32 cellular contexts compared by ENCODE assay signal in genomic region chr6:36464233-36464632, GRCh38. TPM values are rescaled to one million over a fixed set of nuclear protein-coding genes. Genes with fewer than 3 reads are reported as not detected.
"Had no signal": no experiment of that assay in that cellular context is flagged by ENCODE, and none has a peak within 500 bp of the region (broad histone marks: within the 10 kb centered on the region; RNA-seq: fewer than 3 reads in every experiment).

No MANE protein-coding gene starts in this region.

- H3K4me3 ChIP-seq: gastrocnemius medialis, left lung, lower lobe of right lung, skin epidermis, upper lobe of left lung had no signal

- FAIRE-seq: bronchial epithelial cell, colon, islet of Langerhans had no signal

- H3K27me3 ChIP-seq: gastrocnemius medialis, left lung, upper lobe of left lung had no signal

- H3K4me3 Mint-ChIP-seq: activated CD4-positive, alpha-beta memory T cell treated with anti-CD3 and anti-CD28 coated beads for 36 hours; activated CD4-positive, alpha-beta T cell treated with anti-CD3 and anti-CD28 coated beads, Interleukin-2, amount 10 ng/mL, durations not matched to agents 24 days and 14 days; activated naive CD4-positive, alpha-beta T cell treated with anti-CD3 and anti-CD28 coated beads, Interleukin-2, amount 50 U/mL, for 24 hours; activated T-cell treated with anti-CD3 and anti-CD28 coated beads, Interleukin-2, amount 50 U/mL, for 4 hours; activated T-helper 17 cell treated with anti-CD3 and anti-CD28 coated beads, Interleukin-2, amount 50 U/mL, for 72 hours; central memory CD8-positive, alpha-beta T cell; natural killer cell treated with Interleukin-12 subunit alpha and Interleukin-12 subunit beta and Interleukin-15 and Interleukin-18, amount 100 ng/mL, for 72 hours; stimulated activated effector memory CD8-positive, alpha-beta T cell treated with anti-CD3 and anti-CD28 coated beads, Interleukin-12 subunit alpha, Interleukin-12 subunit beta, amount 100 ng/mL, for 72 hours; stimulated activated naive CD8-positive, alpha-beta T cell treated with anti-CD3 and anti-CD28 coated beads, Interleukin-15, amount 100 ng/mL, for 72 hours; T-helper 1 cell treated with Interleukin-12 subunit alpha and Interleukin-12 subunit beta and Interleukin-4 antibody, amounts not matched to agents 30 μg/mL and 1 μg/mL, for 36 hours had no signal

- H3K36me3 ChIP-seq: gastrocnemius medialis, left lung, lower lobe of right lung, upper lobe of left lung had no signal

- H3K27me3 Mint-ChIP-seq: activated CD4-positive, alpha-beta memory T cell treated with anti-CD3 and anti-CD28 coated beads for 36 hours; activated CD4-positive, alpha-beta T cell treated with anti-CD3 and anti-CD28 coated beads, Interleukin-2, amount 10 ng/mL, durations not matched to agents 24 days and 14 days; activated naive CD4-positive, alpha-beta T cell treated with anti-CD3 and anti-CD28 coated beads, Interleukin-2, amount 50 U/mL, for 24 hours; activated T-helper 17 cell treated with anti-CD3 and anti-CD28 coated beads, Interleukin-2, amount 50 U/mL, for 72 hours; central memory CD8-positive, alpha-beta T cell; natural killer cell treated with Interleukin-12 subunit alpha and Interleukin-12 subunit beta and Interleukin-15 and Interleukin-18, amount 100 ng/mL, for 72 hours; stimulated activated naive CD8-positive, alpha-beta T cell treated with anti-CD3 and anti-CD28 coated beads, Interleukin-15, amount 100 ng/mL, for 72 hours had no signal

- DNase-seq: activated CD4-positive, alpha-beta memory T cell treated with anti-CD3 and anti-CD28 coated beads for 36 hours; activated CD4-positive, alpha-beta T cell treated with anti-CD3 and anti-CD28 coated beads, Interleukin-2, amount 10 ng/mL, durations not matched to agents 24 days and 14 days; activated CD4-positive, CD25-positive, alpha-beta regulatory T cell treated with anti-CD3 and anti-CD28 coated beads, Interleukin-2, amount 50 U/mL, for 72 hours; activated CD8-positive, alpha-beta memory T cell treated with anti-CD3 and anti-CD28 coated beads, Interleukin-2, amount 50 U/mL, for 4 hours; activated T-cell treated with anti-CD3 and anti-CD28 coated beads, Interleukin-2, amount 50 U/mL, for 4 hours; anterior cingulate cortex; dermis blood vessel endothelial cell; effector CD8-positive, alpha-beta T cell; gastrocnemius medialis; glutamatergic neuron; left lung; lower lobe of right lung; mesendoderm; posterior cingulate gyrus; stimulated activated CD4-positive, alpha-beta T cell treated with anti-CD3 and anti-CD28 coated beads, Interleukin-4, amount 100 ng/mL, for 24 hours; stimulated activated naive CD8-positive, alpha-beta T cell treated with anti-CD3 and anti-CD28 coated beads, Interleukin-15, amount 100 ng/mL, for 72 hours; substantia nigra; T1000; upper lobe of left lung had no signal

- H3K27ac Mint-ChIP-seq: activated CD4-positive, alpha-beta memory T cell treated with anti-CD3 and anti-CD28 coated beads for 36 hours; activated CD4-positive, alpha-beta T cell treated with anti-CD3 and anti-CD28 coated beads, Interleukin-2, amount 10 ng/mL, durations not matched to agents 24 days and 14 days; activated naive CD4-positive, alpha-beta T cell treated with anti-CD3 and anti-CD28 coated beads, Interleukin-2, amount 50 U/mL, for 24 hours; activated T-helper 17 cell treated with anti-CD3 and anti-CD28 coated beads, Interleukin-2, amount 50 U/mL, for 72 hours; natural killer cell treated with Interleukin-12 subunit alpha and Interleukin-12 subunit beta and Interleukin-15 and Interleukin-18, amount 100 ng/mL, for 72 hours; stimulated activated effector memory CD8-positive, alpha-beta T cell treated with anti-CD3 and anti-CD28 coated beads, Interleukin-12 subunit alpha, Interleukin-12 subunit beta, amount 100 ng/mL, for 72 hours; stimulated activated naive CD8-positive, alpha-beta T cell treated with anti-CD3 and anti-CD28 coated beads, Interleukin-15, amount 100 ng/mL, for 72 hours; T-helper 1 cell treated with Interleukin-12 subunit alpha and Interleukin-12 subunit beta and Interleukin-4 antibody, amounts not matched to agents 30 μg/mL and 1 μg/mL, for 36 hours had no signal

- H3K27ac ChIP-seq: gastrocnemius medialis, left lung, lower lobe of right lung, upper lobe of left lung had no signal

- ATAC-seq: activated T-cell treated with anti-CD3 and anti-CD28 coated beads, Interleukin-2, amount 50 U/mL, for 4 hours; activated T-helper 17 cell treated with anti-CD3 and anti-CD28 coated beads, Interleukin-2, amount 50 U/mL, for 72 hours; gastrocnemius medialis; left lung; lower lobe of right lung; natural killer cell treated with Interleukin-12 subunit alpha and Interleukin-12 subunit beta and Interleukin-15 and Interleukin-18, amount 100 ng/mL, for 72 hours; sciatic nerve; stimulated activated effector memory CD8-positive, alpha-beta T cell treated with anti-CD3 and anti-CD28 coated beads, Interleukin-12 subunit alpha, Interleukin-12 subunit beta, amount 100 ng/mL, for 72 hours; stimulated activated naive CD8-positive, alpha-beta T cell treated with anti-CD3 and anti-CD28 coated beads, Interleukin-15, amount 100 ng/mL, for 72 hours had no signal

- H3K9me3 ChIP-seq: gastrocnemius medialis, left lung, lower lobe of right lung, upper lobe of left lung had no signal

- H3K36me3 Mint-ChIP-seq: natural killer cell treated with Interleukin-12 subunit alpha and Interleukin-12 subunit beta and Interleukin-15 and Interleukin-18, amount 100 ng/mL, for 72 hours; stimulated activated effector memory CD8-positive, alpha-beta T cell treated with anti-CD3 and anti-CD28 coated beads, Interleukin-12 subunit alpha, Interleukin-12 subunit beta, amount 100 ng/mL, for 72 hours had no signal

- H3K9me3 Mint-ChIP-seq: activated CD4-positive, alpha-beta memory T cell treated with anti-CD3 and anti-CD28 coated beads for 36 hours; activated CD4-positive, alpha-beta T cell treated with anti-CD3 and anti-CD28 coated beads, Interleukin-2, amount 10 ng/mL, durations not matched to agents 24 days and 14 days; activated naive CD4-positive, alpha-beta T cell treated with anti-CD3 and anti-CD28 coated beads, Interleukin-2, amount 50 U/mL, for 24 hours; activated T-cell treated with anti-CD3 and anti-CD28 coated beads, Interleukin-2, amount 50 U/mL, for 4 hours; activated T-helper 17 cell treated with anti-CD3 and anti-CD28 coated beads, Interleukin-2, amount 50 U/mL, for 72 hours; central memory CD8-positive, alpha-beta T cell; natural killer cell treated with Interleukin-12 subunit alpha and Interleukin-12 subunit beta and Interleukin-15 and Interleukin-18, amount 100 ng/mL, for 72 hours; stimulated activated effector memory CD8-positive, alpha-beta T cell treated with anti-CD3 and anti-CD28 coated beads, Interleukin-12 subunit alpha, Interleukin-12 subunit beta, amount 100 ng/mL, for 72 hours; T-helper 1 cell treated with Interleukin-12 subunit alpha and Interleukin-12 subunit beta and Interleukin-4 antibody, amounts not matched to agents 30 μg/mL and 1 μg/mL, for 36 hours had no signal

RNA-seq across cellular contexts. Expression of gene PXT1, which starts 21.6 kb away (rescaled TPM):
- total RNA-seq: bronchial epithelial cell, dermis blood vessel endothelial cell, epithelial cell of proximal tubule, gastrocnemius medialis, left lung, lower lobe of right lung, omental fat pad had no signal
